Comparison of ENCODE assay signal across 12 cellular contexts in genomic region chr2:236955675-236956618, GRCh38.
DNase-seq lines count a peak whose midpoint lies in the region; ATAC-seq, FAIRE-seq and TF ChIP-seq lines count a peak whose summit lies in the region.
"Had no signal": no experiment of that assay in that cellular context is flagged by ENCODE, and none has a peak within 500 bp of the region (broad histone marks: within the 10 kb centered on the region; RNA-seq: fewer than 3 reads in every experiment).

No MANE protein-coding gene starts in this region.

- H3K27me3 Mint-ChIP-seq in CD14-positive monocyte (ENCODE audit: low read depth in 3 of 3), result peaks cover 6 to 19% (median 10%) of the 10 kb centered on the region in 3 donors

- TF ChIP-seq CTCF in coronary artery (IDR thresholded peaks at IDR 0.05), result no peak
- no peak for TF ChIP-seq CTCF in CD14-positive monocyte (IDR thresholded peaks at IDR 0.05)

- H3K36me3 ChIP-seq in HUES48 (ENCODE audit: control insufficient read depth, insufficient read depth, low read length), result no peaks in the 10 kb centered on the region
- H3K36me3 ChIP-seq in small intestine (ENCODE audit: control insufficient read depth in 2 of 2, insufficient read depth in 2 of 2, low read length in 2 of 2), result no peaks in the 10 kb centered on the region

- H3K27me3 ChIP-seq in HUES48 (ENCODE audit: control insufficient read depth, insufficient read depth, low read length) (no peaks in the 10 kb centered on the region), small intestine (ENCODE audit: control insufficient read depth in 2 of 2, insufficient read depth in 2 of 2, low read length in 2 of 2) (no peaks in the 10 kb centered on the region)

- ATAC-seq in GM18907 (IDR thresholded peaks at IDR 0.05; ENCODE audit: unreplicated experiment), result no peak
- no peak for ATAC-seq in GM18519 (IDR thresholded peaks at IDR 0.05; ENCODE audit: low FRiP score, unreplicated experiment)

- peaks cover 11% of the 10 kb centered on the region; the same call in 1 of the 2 replicates for H3K9me3 ChIP-seq in HUES48 (ENCODE audit: control insufficient read depth, insufficient read depth, low read length)
- H3K9me3 ChIP-seq in small intestine (ENCODE audit: control insufficient read depth, low read depth), result no peaks in the 10 kb centered on the region

- H3K4me1 ChIP-seq in HUES48 (ENCODE audit: control insufficient read depth, insufficient read depth, low read length) (no peaks in the 10 kb centered on the region), small intestine (ENCODE audit: control insufficient read depth in 2 of 2, insufficient read depth in 1 of 2, low read depth in 1 of 2, low read length in 1 of 2) (no peaks in the 10 kb centered on the region)

- H3K4me1 Mint-ChIP-seq in CD14-positive monocyte, result peaks cover 4% of the 10 kb centered on the region

- H3K4me3 ChIP-seq in HUES48 (ENCODE audit: low read depth, low read length) (no peak overlapping the region), coronary artery (no peak overlapping the region), small intestine (ENCODE audit: low read depth in 1 of 2, low read length in 2 of 2) (no peak overlapping the region)
- H3K4me3 ChIP-seq: PC-9 had no signal

- H3K27ac ChIP-seq in HUES48 (ENCODE audit: low read depth, low read length), result peak overlapping the region; percentile 55
- no peak overlapping the region for H3K27ac ChIP-seq in coronary artery
- H3K27ac ChIP-seq in small intestine (ENCODE audit: low read depth in 1 of 2, low read length in 1 of 2), result peak overlapping the region in 1 of 2 donors; percentile 3
- H3K27ac ChIP-seq: PC-9 had no signal

- intact Hi-C loops in CD14-positive monocyte (cut with micrococcal nuclease), result no loop called here

- DNase-seq in NOMO-1 treated with DMSO at 0.1 percent for 48 hours (lab: John Stamatoyannopoulos, UW; ENCODE audit: unreplicated experiment), result peak; percentile 79
- peak; percentile 17 for DNase-seq in coronary artery (ENCODE audit: low spot score)
- DNase-seq in small intestine, result peak; percentile 17
- DNase-seq in CD14-positive monocyte (ENCODE audit: low spot score), result no peak
- DNase-seq: activated CD4-positive, alpha-beta T cell treated with anti-CD3 and anti-CD28 coated beads, Interleukin-2, amount 10 ng/mL, durations not matched to agents 24 days and 14 days; PC-9; SW 1271 had no signal

- H3K9me3 Mint-ChIP-seq in CD14-positive monocyte, result peaks cover 5 to 22% (median 16%) of the 10 kb centered on the region in 7 donors

- 34 to 55% (median 52%) methylated on average over 11 of the region's 11 CpGs for WGBS in small intestine, 3 donors

- H3K9ac ChIP-seq in HUES48 (ENCODE audit: low read depth, low read length), result no peak overlapping the region

- H3K27ac Mint-ChIP-seq in CD14-positive monocyte, result no peak overlapping the region
- H3K27ac Mint-ChIP-seq: activated CD4-positive, alpha-beta T cell treated with anti-CD3 and anti-CD28 coated beads, Interleukin-2, amount 10 ng/mL, durations not matched to agents 24 days and 14 days had no signal

- FAIRE-seq in small intestine (lab: Jason Lieb, UNC), result no peak
- FAIRE-seq: colon, keratinocyte had no signal

- peaks cover 0 to 2% of the 10 kb centered on the region in 2 donors for H3K36me3 Mint-ChIP-seq in CD14-positive monocyte

- H3K4me3 Mint-ChIP-seq in CD14-positive monocyte, result no peak overlapping the region
- H3K4me3 Mint-ChIP-seq: activated CD4-positive, alpha-beta T cell treated with anti-CD3 and anti-CD28 coated beads, Interleukin-2, amount 10 ng/mL, durations not matched to agents 24 days and 14 days had no signal
